In the genomic region with DNA sequence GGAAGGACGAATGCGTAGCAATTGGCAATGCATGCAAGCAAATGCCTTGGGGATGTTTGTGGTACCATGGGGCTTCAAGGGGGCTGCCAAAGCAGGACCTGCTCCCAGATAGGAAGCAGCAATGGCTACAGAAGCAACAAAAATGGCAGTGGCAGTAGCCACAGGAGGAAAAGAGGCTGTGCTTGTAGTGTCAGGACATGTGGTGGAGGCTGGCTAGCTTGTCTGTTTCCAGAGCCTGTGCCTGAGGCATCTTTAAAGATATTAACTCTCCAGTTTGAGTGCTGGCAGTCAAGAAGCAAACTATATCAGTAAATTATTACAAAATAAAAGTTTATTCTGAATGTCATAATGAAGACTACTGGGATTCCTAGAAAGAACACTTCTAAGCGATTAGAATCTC, we compare ENCODE assay signal across 18 cellular contexts.
DNase-seq lines count a peak whose midpoint lies in the region; ATAC-seq and TF ChIP-seq lines count a peak whose summit lies in the region.
"Had no signal": no experiment of that assay in that cellular context is flagged by ENCODE, and none has a peak within 500 bp of the region (broad histone marks: within the 10 kb centered on the region; RNA-seq: fewer than 3 reads in every experiment).

No MANE protein-coding gene starts in this region.

- H4K8ac ChIP-seq in neuronal stem cell (ENCODE audit: low read depth, low read length): no peak overlapping the region

- no peaks in the 10 kb centered on the region for H3K9me3 ChIP-seq in BE2C
- peaks cover 38% of the 10 kb centered on the region for H3K9me3 ChIP-seq in Karpas-422 (ENCODE audit: low read length)
- no peaks in the 10 kb centered on the region for H3K9me3 ChIP-seq in neuronal stem cell (replicated peaks in 1 of 2; ENCODE audit: control insufficient read depth in 2 of 2, insufficient read depth in 1 of 2, low read depth in 1 of 2, low read length in 2 of 2)
- H3K9me3 ChIP-seq in thyroid gland: no peaks in the 10 kb centered on the region
- H3K9me3 ChIP-seq: HAP-1 had no signal

- no CpG with 5 or more reads among the region's 3 CpGs for WGBS in neuronal stem cell (ENCODE audit: extremely low coverage in 2 of 2, insufficient read length in 2 of 2, insufficient replicate concordance in 1 of 2), 2 donors
- WGBS in thyroid gland, 2 donors: 89 to 91% methylated on average over 3 of the region's 3 CpGs

- H3K4me2 ChIP-seq in Karpas-422 (ENCODE audit: low read depth, low read length, poor library complexity, severe bottlenecking): no peak overlapping the region
- H3K4me2 ChIP-seq in neuronal stem cell (ENCODE audit: insufficient read depth, low read length, poor library complexity, severe bottlenecking): no peak overlapping the region
- H3K4me2 ChIP-seq: BLaER1 treated with 17β-estradiol and CSF1 and Interleukin-3, amounts not matched to agents 10 nM and 100 nM; GM23338 had no signal

- peak overlapping the region; percentile 63 for H2BK12ac ChIP-seq in neuronal stem cell (ENCODE audit: low read length)

- no peak overlapping the region for H3K4me3 Mint-ChIP-seq in naive thymus-derived CD8-positive, alpha-beta T cell
- H3K4me3 Mint-ChIP-seq: B cell; CD14-positive monocyte; CD4-positive, alpha-beta T cell; CD8-positive, alpha-beta memory T cell; GM23338; HFFc6 had no signal

- H3K79me2 ChIP-seq in Karpas-422 (ENCODE audit: low read length): no peaks in the 10 kb centered on the region

- no peak overlapping the region for H3K14ac ChIP-seq in neuronal stem cell (ENCODE audit: low read length)

- peaks cover 0 to 19% (median 2%) of the 10 kb centered on the region in 9 donors for H3K9me3 Mint-ChIP-seq in naive thymus-derived CD8-positive, alpha-beta T cell
- H3K9me3 Mint-ChIP-seq: GM23338, HFFc6 had no signal

- ATAC-seq in naive thymus-derived CD8-positive, alpha-beta T cell: no peak
- ATAC-seq: GM23338 had no signal

- no peak overlapping the region for H2BK120ac ChIP-seq in neuronal stem cell (ENCODE audit: low read depth, low read length)

- no peak overlapping the region for H3K18ac ChIP-seq in neuronal stem cell (ENCODE audit: low read length)

- H2AFZ ChIP-seq in Karpas-422 (ENCODE audit: low read length) (no peak overlapping the region), neuronal stem cell (ENCODE audit: low read length) (peak overlapping the region; percentile 5)
- H2AFZ ChIP-seq: GM23338 had no signal

- no peaks in the 10 kb centered on the region for H3K4me1 Mint-ChIP-seq in naive thymus-derived CD8-positive, alpha-beta T cell
- H3K4me1 Mint-ChIP-seq: B cell; CD8-positive, alpha-beta memory T cell had no signal

- no peak overlapping the region for H3K9ac ChIP-seq in Karpas-422 (ENCODE audit: low read length)
- no peak overlapping the region for H3K9ac ChIP-seq in neuronal stem cell (ENCODE audit: low read depth, low read length, poor library complexity)
- H3K9ac ChIP-seq: BLaER1 treated with 17β-estradiol and CSF1 and Interleukin-3, amounts not matched to agents 10 nM and 100 nM had no signal

- H2BK15ac ChIP-seq in neuronal stem cell (ENCODE audit: low read length): no peak overlapping the region

- no peaks in the 10 kb centered on the region for H3K9me2 ChIP-seq in Karpas-422 (replicated peaks; ENCODE audit: insufficient read depth, low read length)

- H3K4ac ChIP-seq in neuronal stem cell (ENCODE audit: low read length): no peak overlapping the region

- DNase-seq in BE2C (peak; percentile 58), Karpas-422 (no peak), iPS-NIHi7 (ENCODE audit: extremely low spot score) (peak; percentile 9), neuronal stem cell (ENCODE audit: low spot score) (no peak), thyroid gland (no peak), putamen (ENCODE audit: low spot score) (no peak)
- no peak for DNase-seq in naive thymus-derived CD8-positive, alpha-beta T cell
- DNase-seq: CD4-positive, alpha-beta T cell; CD8-positive, alpha-beta memory T cell; DMS 273 treated with DMSO at 0.1 percent for 48 hours; DMS79; GF-D8; HFFc6 had no signal

- no peak overlapping the region for H2BK5ac ChIP-seq in neuronal stem cell (ENCODE audit: low read length)

- peaks cover 11% of the 10 kb centered on the region for H3K4me1 ChIP-seq in BE2C
- no peaks in the 10 kb centered on the region for H3K4me1 ChIP-seq in Karpas-422 (ENCODE audit: low read length)
- H3K4me1 ChIP-seq in neuronal stem cell (ENCODE audit: control insufficient read depth in 2 of 2, insufficient read depth in 1 of 2, low read depth in 1 of 2, low read length in 2 of 2): peaks cover 0 to 1% of the 10 kb centered on the region in 2 donors
- no peaks in the 10 kb centered on the region for H3K4me1 ChIP-seq in thyroid gland
- H3K4me1 ChIP-seq: HAP-1 had no signal

- no peaks in the 10 kb centered on the region for H3K36me3 ChIP-seq in BE2C
- no peaks in the 10 kb centered on the region for H3K36me3 ChIP-seq in Karpas-422 (ENCODE audit: insufficient read depth, low read length)
- no peaks in the 10 kb centered on the region for H3K36me3 ChIP-seq in neuronal stem cell (replicated peaks in 1 of 2; ENCODE audit: control insufficient read depth in 2 of 2, insufficient read depth in 2 of 2, low read length in 2 of 2)
- no peaks in the 10 kb centered on the region for H3K36me3 ChIP-seq in thyroid gland
- H3K36me3 ChIP-seq: BLaER1 treated with 17β-estradiol and CSF1 and Interleukin-3, amounts not matched to agents 10 nM and 100 nM; HAP-1 had no signal

- no peak overlapping the region for H3K27ac ChIP-seq in Karpas-422 (ENCODE audit: low read length)
- no peak overlapping the region for H3K27ac ChIP-seq in neuronal stem cell (replicated peaks; ENCODE audit: low read length)
- no peak overlapping the region for H3K27ac ChIP-seq in thyroid gland
- H3K27ac ChIP-seq: BLaER1 treated with 17β-estradiol and CSF1 and Interleukin-3, amounts not matched to agents 10 nM and 100 nM had no signal

- no peaks in the 10 kb centered on the region for H3K27me3 Mint-ChIP-seq in naive thymus-derived CD8-positive, alpha-beta T cell
- H3K27me3 Mint-ChIP-seq: B cell; CD4-positive, alpha-beta T cell; CD8-positive, alpha-beta memory T cell had no signal

- H3K4me3 ChIP-seq in BE2C (ENCODE audit: low read depth, low read length) (no peak overlapping the region), Karpas-422 (ENCODE audit: low read length) (0 out of 2 replicates have a peak overlapping the region, but pooled peaks have one; percentile 12), neuronal stem cell (ENCODE audit: low read length in 2 of 2) (no peak overlapping the region), thyroid gland (replicated peaks in 1 of 3) (no peak overlapping the region)
- H3K4me3 ChIP-seq: BLaER1 treated with 17β-estradiol and CSF1 and Interleukin-3, amounts not matched to agents 10 nM and 100 nM; GM23338; HAP-1 had no signal

- no peak for TF ChIP-seq CTCF in BE2C (IDR thresholded peaks at IDR 0.05; ENCODE audit: low read depth, low read length)
- TF ChIP-seq CTCF in thyroid gland (IDR thresholded peaks at IDR 0.05): no peak

- POLR2A ChIA-PET in naive thymus-derived CD8-positive, alpha-beta T cell (lab: Charles Lee): no interaction called here

- no peak overlapping the region for H3K23ac ChIP-seq in neuronal stem cell (ENCODE audit: low read depth, low read length, poor library complexity)

- H4K91ac ChIP-seq in neuronal stem cell (ENCODE audit: low read depth, low read length, poor library complexity): no peak overlapping the region

- H3K27me3 ChIP-seq in BE2C (no peaks in the 10 kb centered on the region), Karpas-422 (ENCODE audit: low read length) (no peaks in the 10 kb centered on the region), neuronal stem cell (ENCODE audit: control insufficient read depth in 3 of 3, insufficient read depth in 3 of 3, low read depth in 1 of 3, low read length in 3 of 3) (no peaks in the 10 kb centered on the region), thyroid gland (no peaks in the 10 kb centered on the region)
- H3K27me3 ChIP-seq: BLaER1 treated with 17β-estradiol and CSF1 and Interleukin-3, amounts not matched to agents 10 nM and 100 nM had no signal

- H4K20me1 ChIP-seq in Karpas-422 (ENCODE audit: insufficient read depth, low read depth, low read length): no peaks in the 10 kb centered on the region
- H4K20me1 ChIP-seq: BLaER1 treated with 17β-estradiol and CSF1 and Interleukin-3, amounts not matched to agents 10 nM and 100 nM had no signal

- TF ChIP-seq POLR2A in thyroid gland (IDR thresholded peaks at IDR 0.05): no peak

- intact Hi-C loops in thyroid gland (cut with DNase I): no loop called here

- H3K27ac Mint-ChIP-seq in naive thymus-derived CD8-positive, alpha-beta T cell: no peak overlapping the region
- H3K27ac Mint-ChIP-seq: B cell; CD14-positive monocyte; CD4-positive, alpha-beta T cell; CD8-positive, alpha-beta memory T cell; GM23338; HFFc6 had no signal

- H3K79me1 ChIP-seq in neuronal stem cell (ENCODE audit: low read depth, low read length): no peaks in the 10 kb centered on the region

- H2AK5ac ChIP-seq in neuronal stem cell (ENCODE audit: low read depth, low read length): no peak overlapping the region

- no peaks in the 10 kb centered on the region for H3K36me3 Mint-ChIP-seq in naive thymus-derived CD8-positive, alpha-beta T cell
- H3K36me3 Mint-ChIP-seq: CD14-positive monocyte; CD8-positive, alpha-beta memory T cell had no signal

Comparison
In these comparisons a context has a peak if more than half of its experiments do, and no peak if none do; other contexts are left out.
1. DNase-seq: peak in BE2C (single experiment) and iPS-NIHi7 (single experiment); none in Karpas-422 (single experiment), neuronal stem cell (single experiment), thyroid gland (0 of 2), putamen (single experiment) and naive thymus-derived CD8-positive, alpha-beta T cell (0 of 10).